In the genomic region with DNA sequence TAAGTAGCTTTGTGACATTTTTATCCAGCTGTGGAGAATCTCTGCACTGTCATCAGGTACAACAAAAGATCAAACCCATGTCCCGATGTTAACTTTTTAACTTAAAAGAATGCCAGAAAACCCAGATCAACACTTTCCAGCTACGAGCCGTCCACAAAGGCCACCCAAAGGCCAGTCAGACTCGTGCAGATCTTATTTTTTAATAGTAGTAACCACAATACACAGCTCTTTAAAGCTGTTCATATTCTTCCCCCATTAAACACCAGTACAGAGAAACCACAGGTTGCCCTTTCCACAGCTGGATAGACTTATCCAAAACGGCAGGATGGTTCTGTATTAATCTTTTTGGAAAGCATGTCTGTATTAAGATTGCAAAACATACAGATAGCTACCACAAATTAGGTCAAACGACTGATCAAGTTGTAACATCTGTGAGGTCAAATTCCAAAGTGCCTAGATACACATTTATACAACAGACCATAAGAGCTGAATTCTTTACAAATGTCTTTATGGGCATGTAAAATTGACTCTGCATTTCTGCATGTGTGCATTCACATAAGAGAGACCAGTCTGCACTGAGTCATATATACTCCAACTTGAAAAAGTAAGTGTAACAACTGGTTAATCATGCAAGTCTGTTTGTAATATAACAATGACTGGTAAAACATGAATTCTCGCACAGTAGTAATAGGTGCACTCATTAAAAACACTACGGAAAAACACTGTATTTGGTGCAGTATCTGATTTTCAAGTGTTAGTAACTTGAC, we compare ENCODE assay signal across 1 cellular context.
TF ChIP-seq lines count a peak whose summit lies in the region.

No MANE protein-coding gene starts in this region.

TF ChIP-seq in HCT116, 20 proteins besides CTCF, POLR2A, EP300 and RAD21 (continued from another document):
- TF ChIP-seq, protein P1, sequence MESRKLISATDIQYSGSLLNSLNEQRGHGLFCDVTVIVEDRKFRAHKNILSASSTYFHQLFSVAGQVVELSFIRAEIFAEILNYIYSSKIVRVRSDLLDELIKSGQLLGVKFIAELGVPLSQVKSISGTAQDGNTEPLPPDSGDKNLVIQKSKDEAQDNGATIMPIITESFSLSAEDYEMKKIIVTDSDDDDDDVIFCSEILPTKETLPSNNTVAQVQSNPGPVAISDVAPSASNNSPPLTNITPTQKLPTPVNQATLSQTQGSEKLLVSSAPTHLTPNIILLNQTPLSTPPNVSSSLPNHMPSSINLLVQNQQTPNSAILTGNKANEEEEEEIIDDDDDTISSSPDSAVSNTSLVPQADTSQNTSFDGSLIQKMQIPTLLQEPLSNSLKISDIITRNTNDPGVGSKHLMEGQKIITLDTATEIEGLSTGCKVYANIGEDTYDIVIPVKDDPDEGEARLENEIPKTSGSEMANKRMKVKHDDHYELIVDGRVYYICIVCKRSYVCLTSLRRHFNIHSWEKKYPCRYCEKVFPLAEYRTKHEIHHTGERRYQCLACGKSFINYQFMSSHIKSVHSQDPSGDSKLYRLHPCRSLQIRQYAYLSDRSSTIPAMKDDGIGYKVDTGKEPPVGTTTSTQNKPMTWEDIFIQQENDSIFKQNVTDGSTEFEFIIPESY (IDR thresholded peaks at IDR 0.05; ENCODE audit: extremely low read depth, insufficient replicate concordance, low read length): no peak
- no peak for TF ChIP-seq ZNF274 (IDR thresholded peaks at IDR 0.05; ENCODE audit: low read depth, low read length)
- TF ChIP-seq SIN3A (IDR thresholded peaks at IDR 0.05; ENCODE audit: low read depth): no peak
- TF ChIP-seq YY1 (IDR thresholded peaks at IDR 0.05; ENCODE audit: extremely low read depth, insufficient replicate concordance, low read depth, low read length): no peak
TF ChIP-seq in HCT116: peak in this region for 0.
